In genomic region chr1:167331650-167332049, GRCh38 we compare ENCODE assay signal across 16 cellular contexts.
DNase-seq lines count a peak whose midpoint lies in the region; FAIRE-seq and TF ChIP-seq lines count a peak whose summit lies in the region.
"Had no signal": no experiment of that assay in that cellular context is flagged by ENCODE, and none has a peak within 500 bp of the region (broad histone marks: within the 10 kb centered on the region; RNA-seq: fewer than 3 reads in every experiment).

No MANE protein-coding gene starts in this region.

- H3K36me3 ChIP-seq in kidney (ENCODE audit: control insufficient read depth in 1 of 2, insufficient read depth in 2 of 2, low read length in 2 of 2), result no peaks in the 10 kb centered on the region
- H3K36me3 ChIP-seq: SJSA1 had no signal

- no peak for TF ChIP-seq CTCF in brain (conservative IDR thresholded peaks at IDR 0.05)
- no peak for TF ChIP-seq CTCF in HFFc6 (IDR thresholded peaks at IDR 0.05)
- no peak for TF ChIP-seq CTCF in kidney (IDR thresholded peaks at IDR 0.05; ENCODE audit: borderline replicate concordance, extremely low read depth, insufficient read depth)

- peaks cover 7% of the 10 kb centered on the region for H3K27me3 Mint-ChIP-seq in brain
- H3K27me3 Mint-ChIP-seq in HFFc6 (ENCODE audit: insufficient read depth), result no peaks in the 10 kb centered on the region

- no peak for FAIRE-seq in kidney (lab: Jason Lieb, UNC)
- FAIRE-seq: H54 had no signal

- intact Hi-C loops in kidney (cut with DNase I), result no loop called here

- no peak overlapping the region for H3K27ac ChIP-seq in kidney (ENCODE audit: low read depth in 2 of 2, low read length in 2 of 2)
- H3K27ac ChIP-seq: RWPE1, SJSA1 had no signal

- peaks cover 4 to 10% (median 8%) of the 10 kb centered on the region in 5 experiments for H3K9me3 Mint-ChIP-seq in brain
- H3K9me3 Mint-ChIP-seq in HFFc6, result no peaks in the 10 kb centered on the region

- H3K4me3 Mint-ChIP-seq in brain (peak overlapping the region; percentile 57 to 88 (median 80)), HFFc6 (no peak overlapping the region)

- H3K36me3 Mint-ChIP-seq in brain (peaks cover 30% of the 10 kb centered on the region), HFFc6 (ENCODE audit: low read depth) (no peaks in the 10 kb centered on the region)

- H3K27ac Mint-ChIP-seq in brain (peak overlapping the region; percentile 3 to 97 (median 95)), HFFc6 (no peak overlapping the region)

- H3K4me3 ChIP-seq in GM08714 (ENCODE audit: low read length) (peak overlapping the region; percentile 31; the same call in 1 of the 2 replicates), kidney (ENCODE audit: low read length in 2 of 2) (no peak overlapping the region)
- H3K4me3 ChIP-seq: SJSA1 had no signal

- DNase-seq in NAMALWA (ENCODE audit: low spot score) (peak; percentile 34), HFFc6 (no peak), HuH-7.5 (ENCODE audit: low spot score) (no peak), kidney (no peak), MV-4-11 (lab: John Stamatoyannopoulos, UW) (no peak)
- DNase-seq: C1 segment of cervical spinal cord, NCI-H1092 treated with DMSO at 0.1 percent for 48 hours, NCI-H187 treated with DMSO at 0.1 percent for 48 hours, NCI-H446 treated with DMSO at 0.1 percent for 48 hours, NCI-H774, T-helper 9 cell had no signal

- H3K9ac ChIP-seq in kidney (ENCODE audit: low read length in 2 of 2), result no peak overlapping the region

- no peaks in the 10 kb centered on the region for H3K4me1 ChIP-seq in kidney (ENCODE audit: control insufficient read depth in 1 of 2, insufficient read depth in 1 of 2, low read depth in 1 of 2, low read length in 2 of 2)
- H3K4me1 ChIP-seq: SJSA1 had no signal

- H3K4me1 Mint-ChIP-seq in brain (peaks cover 82% of the 10 kb centered on the region), HFFc6 (ENCODE audit: low read depth) (peaks cover 7% of the 10 kb centered on the region)

- H3K9me3 ChIP-seq in kidney (ENCODE audit: control insufficient read depth in 1 of 2, low read length in 2 of 2), result no peaks in the 10 kb centered on the region
- H3K9me3 ChIP-seq: SJSA1 had no signal
